ENCODE assay signal across 21 cellular contexts in the genomic region with DNA sequence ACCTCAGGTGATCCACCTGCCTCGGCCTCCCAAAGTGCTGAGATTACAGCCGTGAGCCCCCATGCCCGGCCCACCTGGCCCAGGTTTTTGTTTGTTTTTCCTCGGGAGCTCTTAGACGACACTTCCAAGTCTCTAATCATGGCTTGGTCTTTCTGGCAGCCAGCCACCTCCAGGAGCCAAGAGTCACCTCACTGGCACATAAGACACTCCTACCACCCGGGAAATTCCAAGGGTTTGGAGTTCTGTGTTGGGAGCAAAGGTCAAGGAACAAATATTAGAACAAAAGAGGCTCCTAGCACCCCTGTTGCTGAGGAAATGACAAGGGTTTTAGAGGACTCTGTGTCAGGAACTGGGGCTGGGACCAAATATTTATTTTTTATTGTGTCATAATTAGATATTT.
DNase-seq lines count a peak whose midpoint lies in the region; ATAC-seq and TF ChIP-seq lines count a peak whose summit lies in the region.
"Had no signal": no experiment of that assay in that cellular context is flagged by ENCODE, and none has a peak within 500 bp of the region (broad histone marks: within the 10 kb centered on the region; RNA-seq: fewer than 3 reads in every experiment).

No MANE protein-coding gene starts in this region.

- H3K4me3 ChIP-seq in BLaER1 (no peak overlapping the region), LNCaP clone FGC (ENCODE audit: low read depth, low read length) (no peak overlapping the region)
- H3K4me3 ChIP-seq: right atrium auricular region had no signal

- H3K27ac ChIP-seq in BLaER1, result no peak overlapping the region
- H3K27ac ChIP-seq: right atrium auricular region had no signal

- no peaks in the 10 kb centered on the region for H3K27me3 Mint-ChIP-seq in nephron (ENCODE audit: low read depth)
- H3K27me3 Mint-ChIP-seq: activated CD4-positive, alpha-beta T cell treated with anti-CD3 and anti-CD28 coated beads, Interleukin-2, amount 10 ng/mL, durations not matched to agents 7 days and 5 days; CD4-positive, alpha-beta memory T cell had no signal

- ATAC-seq in HG02938 (IDR thresholded peaks at IDR 0.05; ENCODE audit: unreplicated experiment) (no peak), GM21515 (IDR thresholded peaks at IDR 0.05; ENCODE audit: unreplicated experiment) (no peak), HG03108 (IDR thresholded peaks at IDR 0.05; ENCODE audit: unreplicated experiment) (no peak)

- H3K4me3 Mint-ChIP-seq in nephron, result no peak overlapping the region
- H3K4me3 Mint-ChIP-seq: activated CD4-positive, alpha-beta T cell treated with anti-CD3 and anti-CD28 coated beads, Interleukin-2, amount 10 ng/mL, durations not matched to agents 7 days and 5 days; CD4-positive, alpha-beta memory T cell; neural crest cell had no signal

- H3K27ac Mint-ChIP-seq in nephron, result peak overlapping the region; percentile 47 to 77 (median 56)
- H3K27ac Mint-ChIP-seq: activated CD4-positive, alpha-beta T cell treated with anti-CD3 and anti-CD28 coated beads, Interleukin-2, amount 10 ng/mL, durations not matched to agents 7 days and 5 days had no signal

- H3K9ac ChIP-seq in BLaER1, result no peak overlapping the region

- H3K36me3 Mint-ChIP-seq in nephron (ENCODE audit: low read depth), result peaks cover 30% of the 10 kb centered on the region

- H3K9me3 ChIP-seq in BLaER1, result no peaks in the 10 kb centered on the region
- H3K9me3 ChIP-seq: right atrium auricular region had no signal

- peak; percentile 59 for DNase-seq in LNCaP clone FGC (ENCODE audit: low read depth)
- peak; percentile 43 for DNase-seq in glomerular visceral epithelial cell (ENCODE audit: extremely low spot score)
- no peak for DNase-seq in inferior parietal cortex (ENCODE audit: extremely low spot score)
- DNase-seq: ACHN; activated CD4-positive, alpha-beta T cell treated with anti-CD3 and anti-CD28 coated beads, Interleukin-2, amount 10 ng/mL, durations not matched to agents 7 days and 5 days; activated gamma-delta T cell treated with Interleukin-2 at 50 U/mL for 16 hours; anterior cingulate cortex; CD4-positive, alpha-beta memory T cell; foreskin melanocyte; MV-4-11; NCI-H2029 treated with DMSO at 0.1 percent for 48 hours; NCI-H524 treated with DMSO at 0.1 percent for 48 hours; OCI-M1; stimulated activated naive CD4-positive, alpha-beta T cell treated with Interleukin-2 at 50 U/mL for 16 hours had no signal

- peak overlapping the region; percentile 9; the same call in 1 of the 2 replicates for H3K4me2 ChIP-seq in BLaER1

- H3K4me1 ChIP-seq in BLaER1, result peaks cover 90% of the 10 kb centered on the region
- H3K4me1 ChIP-seq: right atrium auricular region had no signal

- no peak for TF ChIP-seq CTCF in LNCaP clone FGC (IDR thresholded peaks at IDR 0.05; ENCODE audit: control insufficient read depth, extremely low read depth, insufficient read depth)
- no peak for TF ChIP-seq CTCF in nephron (IDR thresholded peaks at IDR 0.05; ENCODE audit: unreplicated experiment in 3 of 3)

- peaks cover 100% of the 10 kb centered on the region for H4K20me1 ChIP-seq in BLaER1

- H3K36me3 ChIP-seq in BLaER1, result peaks cover 97% of the 10 kb centered on the region

- H3K4me1 Mint-ChIP-seq in nephron, result peaks cover 4% of the 10 kb centered on the region
- H3K4me1 Mint-ChIP-seq: neural crest cell had no signal

- peaks cover 4% of the 10 kb centered on the region for H3K9me3 Mint-ChIP-seq in nephron
- H3K9me3 Mint-ChIP-seq: activated CD4-positive, alpha-beta T cell treated with anti-CD3 and anti-CD28 coated beads, Interleukin-2, amount 10 ng/mL, durations not matched to agents 7 days and 5 days; CD4-positive, alpha-beta memory T cell; neural crest cell had no signal

- H3K27me3 ChIP-seq in BLaER1, result peaks cover 6% of the 10 kb centered on the region; the same call in 1 of the 2 replicates
- H3K27me3 ChIP-seq: right atrium auricular region had no signal
